Comparison of ENCODE assay signal across 21 cellular contexts in the genomic region with DNA sequence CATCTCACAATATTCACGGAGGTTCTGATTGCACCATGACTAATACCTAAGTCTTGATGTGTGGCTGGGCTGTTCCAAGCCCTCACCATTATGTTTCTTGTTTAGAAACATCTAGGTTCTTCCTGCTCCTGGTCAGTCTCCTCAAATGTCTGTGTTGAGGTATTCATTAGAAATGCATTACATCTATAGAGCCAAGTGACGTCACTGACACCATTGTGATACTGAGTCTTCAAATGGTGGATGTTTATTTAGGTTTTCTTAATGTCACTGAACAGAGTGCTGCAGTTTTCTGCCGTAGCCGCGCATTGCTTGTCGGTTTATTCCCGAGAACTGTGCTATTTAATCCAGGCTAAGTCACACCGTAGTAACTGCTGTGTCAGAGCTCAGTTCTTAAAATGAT.
A peak's percentile ranks its signal among the peaks of the same experiment; 100 is the strongest.
DNase-seq lines count a peak whose midpoint lies in the region; ATAC-seq, FAIRE-seq and TF ChIP-seq lines count a peak whose summit lies in the region.
"Had no signal": no experiment of that assay in that cellular context is flagged by ENCODE, and none has a peak within 500 bp of the region (broad histone marks: within the 10 kb centered on the region; RNA-seq: fewer than 3 reads in every experiment).

No MANE protein-coding gene starts in this region.

- H2BK15ac ChIP-seq in neuronal stem cell (ENCODE audit: low read length), result no peak overlapping the region

- POLR2A ChIA-PET in HepG2 (lab: Yijun Ruan, JAX), result no interaction called here

- TF ChIP-seq CTCF in HepG2 (CRISPR knock-in tag; IDR thresholded peaks at IDR 0.05) (no peak), right lobe of liver (IDR thresholded peaks at IDR 0.05) (no peak), upper lobe of right lung (IDR thresholded peaks at IDR 0.05) (no peak), gastrocnemius medialis (IDR thresholded peaks at IDR 0.05 in 4 of 5, conservative IDR thresholded peaks at IDR 0.05 in 1 of 5) (no peak)

- no peaks in the 10 kb centered on the region for H3K9me3 ChIP-seq in HepG2 (ENCODE audit: low read length)
- no peaks in the 10 kb centered on the region for H3K9me3 ChIP-seq in right lobe of liver
- peaks cover 8 to 10% of the 10 kb centered on the region in 2 donors for H3K9me3 ChIP-seq in neuronal stem cell (replicated peaks in 1 of 2; ENCODE audit: control insufficient read depth in 2 of 2, insufficient read depth in 1 of 2, low read depth in 1 of 2, low read length in 2 of 2)
- no peaks in the 10 kb centered on the region for H3K9me3 ChIP-seq in upper lobe of right lung
- no peaks in the 10 kb centered on the region for H3K9me3 ChIP-seq in gastrocnemius medialis
- H3K9me3 ChIP-seq: A549 had no signal

- ATAC-seq in HepG2 (no peak), right lobe of liver (no peak), upper lobe of right lung (no peak), gastrocnemius medialis (no peak)
- ATAC-seq: A549; CD8-positive, alpha-beta T cell had no signal

- TF ChIP-seq RAD21 in HepG2 (CRISPR knock-in tag; IDR thresholded peaks at IDR 0.05), result no peak

- H3K18ac ChIP-seq in neuronal stem cell (ENCODE audit: low read length), result no peak overlapping the region

- DNase-seq in HepG2 (ENCODE audit: low spot score), result no peak
- no peak for DNase-seq in right lobe of liver
- no peak for DNase-seq in neuronal stem cell (ENCODE audit: low spot score)
- peak; percentile 0 for DNase-seq in upper lobe of right lung
- DNase-seq in stimulated activated CD4-positive, alpha-beta T cell treated with anti-CD3 and anti-CD28 coated beads, Interleukin-12 subunit alpha, Interleukin-12 subunit beta, amount 100 ng/mL, for 4 hours, result no peak
- no peak for DNase-seq in gastrocnemius medialis
- DNase-seq: AML-193; Caco-2; Calu3; CD4-positive, alpha-beta T cell; CD8-positive, alpha-beta T cell; DMS79 treated with DMSO at 0.1 percent for 48 hours; GF-D8 had no signal

- no peak overlapping the region for H3K9ac ChIP-seq in HepG2 (ENCODE audit: insufficient read depth, low read depth, low read length)
- H3K9ac ChIP-seq in neuronal stem cell (ENCODE audit: low read depth, low read length, poor library complexity), result no peak overlapping the region
- H3K9ac ChIP-seq: BLaER1 treated with 17β-estradiol and CSF1 and Interleukin-3, amounts not matched to agents 10 nM and 100 nM had no signal

- no peaks in the 10 kb centered on the region; the same call in 1 of the 2 replicates for H4K20me1 ChIP-seq in HepG2 (ENCODE audit: insufficient read depth, low read length)
- H4K20me1 ChIP-seq: BLaER1 treated with 17β-estradiol and CSF1 and Interleukin-3, amounts not matched to agents 10 nM and 100 nM had no signal

- TF ChIP-seq POLR2A in HepG2 (IDR thresholded peaks at IDR 0.05; ENCODE audit: insufficient read depth in 1 of 2, low read depth in 2 of 2, low read length in 2 of 2) (no peak), right lobe of liver (IDR thresholded peaks at IDR 0.05) (no peak), gastrocnemius medialis (IDR thresholded peaks at IDR 0.05) (no peak)

- no peak for FAIRE-seq in HepG2 (lab: Jason Lieb, UNC)
- FAIRE-seq: A549, D721Med, G401.6, GM12891, GM19239 had no signal

- CTCF ChIA-PET in HepG2 (lab: Yijun Ruan, JAX; ENCODE audit: low intra/inter-chr PET ratio, low total read pairs), result no interaction called here

- no peaks in the 10 kb centered on the region for H3K4me1 ChIP-seq in HepG2 (ENCODE audit: insufficient read depth, low read length)
- peaks cover 0 to 34% (median 10%) of the 10 kb centered on the region in 4 donors for H3K4me1 ChIP-seq in right lobe of liver
- H3K4me1 ChIP-seq in neuronal stem cell (ENCODE audit: control insufficient read depth in 2 of 2, insufficient read depth in 1 of 2, low read depth in 1 of 2, low read length in 2 of 2), result no peaks in the 10 kb centered on the region
- no peaks in the 10 kb centered on the region for H3K4me1 ChIP-seq in upper lobe of right lung
- H3K4me1 ChIP-seq in gastrocnemius medialis, result no peaks in the 10 kb centered on the region
- H3K4me1 ChIP-seq: A549; BLaER1 treated with 17β-estradiol and CSF1 and Interleukin-3, amounts not matched to agents 10 nM and 100 nM; Caco-2 had no signal

- no peaks in the 10 kb centered on the region for H3K79me1 ChIP-seq in neuronal stem cell (ENCODE audit: low read depth, low read length)

- no TSS peak for BruUV-seq in HepG2 (replicated peaks; lab: Mats Ljungman, UMichigan)

- intact Hi-C loops in HepG2 (cut with micrococcal nuclease; ENCODE audit: unreplicated experiment), result no loop called here
- intact Hi-C loops in right lobe of liver (cut with DNase I), result no loop called here
- intact Hi-C loops in upper lobe of right lung (cut with DNase I), result no loop called here
- intact Hi-C loops in gastrocnemius medialis (cut with DNase I; ENCODE audit: low total_unique reads), result no loop called here

- no peak overlapping the region for H3K4ac ChIP-seq in neuronal stem cell (ENCODE audit: low read length)

- no peak overlapping the region for H3K23ac ChIP-seq in neuronal stem cell (ENCODE audit: low read depth, low read length, poor library complexity)

- no peaks in the 10 kb centered on the region for H3K36me3 ChIP-seq in HepG2 (replicated peaks in 1 of 2; ENCODE audit: control insufficient read depth in 1 of 2, insufficient read depth in 2 of 2, low read length in 2 of 2)
- no peaks in the 10 kb centered on the region for H3K36me3 ChIP-seq in right lobe of liver
- H3K36me3 ChIP-seq in neuronal stem cell (replicated peaks in 1 of 2; ENCODE audit: control insufficient read depth in 2 of 2, insufficient read depth in 2 of 2, low read length in 2 of 2), result no peaks in the 10 kb centered on the region
- no peaks in the 10 kb centered on the region for H3K36me3 ChIP-seq in upper lobe of right lung
- H3K36me3 ChIP-seq in gastrocnemius medialis, result no peaks in the 10 kb centered on the region
- H3K36me3 ChIP-seq: BLaER1 treated with 17β-estradiol and CSF1 and Interleukin-3, amounts not matched to agents 10 nM and 100 nM had no signal

- no peak overlapping the region for H3K14ac ChIP-seq in neuronal stem cell (ENCODE audit: low read length)

- H2BK5ac ChIP-seq in neuronal stem cell (ENCODE audit: low read length), result no peak overlapping the region

- H2AK5ac ChIP-seq in neuronal stem cell (ENCODE audit: low read depth, low read length), result peak overlapping the region; percentile 58

- H3K4me3 ChIP-seq in HepG2 (replicated peaks in 1 of 3; ENCODE audit: insufficient read depth in 1 of 3, low read depth in 2 of 3, low read length in 3 of 3) (no peak overlapping the region), right lobe of liver (no peak overlapping the region), neuronal stem cell (ENCODE audit: low read length in 2 of 2) (no peak overlapping the region), upper lobe of right lung (no peak overlapping the region), gastrocnemius medialis (no peak overlapping the region)
- H3K4me3 ChIP-seq: A549; BLaER1 treated with 17β-estradiol and CSF1 and Interleukin-3, amounts not matched to agents 10 nM and 100 nM had no signal

- peaks cover 3 to 63% of the 10 kb centered on the region in 2 experiments; a peak in 4 of 5 replicates for H3K27me3 ChIP-seq in HepG2 (ENCODE audit: control insufficient read depth in 1 of 2, insufficient read depth in 2 of 2, low read length in 2 of 2)
- H3K27me3 ChIP-seq in right lobe of liver, result no peaks in the 10 kb centered on the region
- H3K27me3 ChIP-seq in neuronal stem cell (ENCODE audit: control insufficient read depth in 3 of 3, insufficient read depth in 3 of 3, low read depth in 1 of 3, low read length in 3 of 3), result no peaks in the 10 kb centered on the region
- H3K27me3 ChIP-seq in upper lobe of right lung, result no peaks in the 10 kb centered on the region
- H3K27me3 ChIP-seq in gastrocnemius medialis, result no peaks in the 10 kb centered on the region
- H3K27me3 ChIP-seq: BLaER1 treated with 17β-estradiol and CSF1 and Interleukin-3, amounts not matched to agents 10 nM and 100 nM had no signal

- in situ Hi-C loops in HepG2 (cut with HindIII; ENCODE audit: extremely low pct_ligation_motif_present, low pct_unique_long_range_greater_than_20kb), result no loop called here
- in situ Hi-C loops in gastrocnemius medialis (cut with MboI; ENCODE audit: low sequenced_read_pairs in 4 of 4), result no loop called here

- H3K79me2 ChIP-seq in HepG2 (ENCODE audit: insufficient read depth, low read length), result no peaks in the 10 kb centered on the region

- H2BK120ac ChIP-seq in neuronal stem cell (ENCODE audit: low read depth, low read length), result no peak overlapping the region

- no peak overlapping the region for H3K4me2 ChIP-seq in HepG2 (ENCODE audit: low read depth, low read length)
- no peak overlapping the region for H3K4me2 ChIP-seq in neuronal stem cell (ENCODE audit: insufficient read depth, low read length, poor library complexity, severe bottlenecking)
- H3K4me2 ChIP-seq: A549; BLaER1 treated with 17β-estradiol and CSF1 and Interleukin-3, amounts not matched to agents 10 nM and 100 nM had no signal

- 53% methylated on average over 8 of the region's 8 CpGs for WGBS in HepG2 (ENCODE audit: low lambda C conversion rate)
- WGBS in right lobe of liver (ENCODE audit: insufficient coverage, low coverage, low lambda C conversion rate, missing lambda C conversion rate), result 89% methylated on average over 8 of the region's 8 CpGs
- no CpG with 5 or more reads among the region's 8 CpGs for WGBS in neuronal stem cell (ENCODE audit: extremely low coverage in 2 of 2, insufficient read length in 2 of 2, insufficient replicate concordance in 1 of 2), 2 donors

- no peak overlapping the region for H2BK12ac ChIP-seq in neuronal stem cell (ENCODE audit: low read length)

- H2AFZ ChIP-seq in HepG2 (ENCODE audit: low read length) (no peak overlapping the region), neuronal stem cell (ENCODE audit: low read length) (no peak overlapping the region)

- H3K27ac ChIP-seq in HepG2 (ENCODE audit: extremely low read length, insufficient read depth, low read length) (no peak overlapping the region), right lobe of liver (no peak overlapping the region), neuronal stem cell (replicated peaks; ENCODE audit: low read length) (no peak overlapping the region), upper lobe of right lung (no peak overlapping the region), gastrocnemius medialis (no peak overlapping the region)
- H3K27ac ChIP-seq: 22Rv1; A549; BLaER1 treated with 17β-estradiol and CSF1 and Interleukin-3, amounts not matched to agents 10 nM and 100 nM; C4-2B had no signal

- TF ChIP-seq EP300 in HepG2 (IDR thresholded peaks at IDR 0.05; ENCODE audit: low read depth in 2 of 2, low read length in 2 of 2) (no peak), HepG2 (CRISPR knock-in tag; IDR thresholded peaks at IDR 0.05; ENCODE audit: borderline replicate concordance) (no peak)

- H4K8ac ChIP-seq in neuronal stem cell (ENCODE audit: low read depth, low read length), result no peak overlapping the region

- H4K91ac ChIP-seq in neuronal stem cell (ENCODE audit: low read depth, low read length, poor library complexity), result no peak overlapping the region

TF ChIP-seq in HepG2, 621 proteins besides CTCF, POLR2A, EP300 and RAD21:
- peak; percentile 80 for TF ChIP-seq ATF7 (IDR thresholded peaks at IDR 0.05)
- TF ChIP-seq ATF7 (CRISPR knock-in tag; IDR thresholded peaks at IDR 0.05), result no peak
- peak; percentile 95 for TF ChIP-seq CREB1 (IDR thresholded peaks at IDR 0.05)
- no peak for TF ChIP-seq CREB1 (CRISPR knock-in tag; IDR thresholded peaks at IDR 0.05)
- TF ChIP-seq YEATS2 (CRISPR knock-in tag; IDR thresholded peaks at IDR 0.05; ENCODE audit: borderline replicate concordance), result no peak
